In genomic region chr17:65194670-65195334, GRCh38 we compare ENCODE assay signal across 24 cellular contexts. TPM values are rescaled to one million over a fixed set of nuclear protein-coding genes. Genes with fewer than 3 reads are reported as not detected.
DNase-seq lines count a peak whose midpoint lies in the region; ATAC-seq, FAIRE-seq and TF ChIP-seq lines count a peak whose summit lies in the region.
"Had no signal": no experiment of that assay in that cellular context is flagged by ENCODE, and none has a peak within 500 bp of the region (broad histone marks: within the 10 kb centered on the region; RNA-seq: fewer than 3 reads in every experiment).

No MANE protein-coding gene starts in this region.

- H2BK5ac ChIP-seq in trophoblast cell (ENCODE audit: low read depth, low read length, poor library complexity): peak overlapping the region; percentile 45

- no peak for TF ChIP-seq POLR2A in testis (IDR thresholded peaks at IDR 0.05)

- FAIRE-seq in HTR-8/SVneo (lab: Jason Lieb, UNC): peak; percentile 40
- FAIRE-seq: D721Med had no signal

- DNase-seq in HTR-8/SVneo (ENCODE audit: insufficient read length, low spot score) (no peak), WERI-Rb-1 (no peak), fibroblast of pulmonary artery (ENCODE audit: low read depth) (peak; percentile 24), trophoblast cell (no peak), testis (no peak), dorsolateral prefrontal cortex (no peak)
- DNase-seq: activated CD4-positive, alpha-beta T cell treated with anti-CD3 and anti-CD28 coated beads for 48 hours; effector CD4-positive, alpha-beta T cell; erythroblast; heart left ventricle; HFFc6; Karpas-422; NCI-H1436 treated with DMSO at 0.1 percent for 48 hours; NCI-H510A treated with DMSO at 0.1 percent for 48 hours; occipital lobe; spleen; stimulated activated CD4-positive, alpha-beta T cell treated with anti-CD3 and anti-CD28 coated beads, Interleukin-4, amount 100 ng/mL, for 1 hour; stimulated activated naive CD4-positive, alpha-beta T cell treated with Interleukin-2 at 50 U/mL for 16 hours; T-helper 1 cell had no signal

- H3K36me3 ChIP-seq in WERI-Rb-1 (no peaks in the 10 kb centered on the region), trophoblast cell (ENCODE audit: control insufficient read depth in 1 of 2, insufficient read depth in 2 of 2, low read length in 2 of 2) (no peaks in the 10 kb centered on the region), testis (ENCODE audit: low read depth, missing control alignments) (no peaks in the 10 kb centered on the region)
- H3K36me3 ChIP-seq: heart left ventricle, spleen had no signal

- peak overlapping the region; percentile 20 for H4K8ac ChIP-seq in trophoblast cell (ENCODE audit: low read depth, low read length)

- H2BK12ac ChIP-seq in trophoblast cell (ENCODE audit: low read length): peak overlapping the region; percentile 93

- ATAC-seq in HG02852 (IDR thresholded peaks at IDR 0.05; ENCODE audit: unreplicated experiment): no peak
- ATAC-seq: activated naive CD4-positive, alpha-beta T cell treated with anti-CD3 and anti-CD28 coated beads, Interleukin-2, amount 50 U/mL, for 72 hours; Panc1 had no signal

- H3K18ac ChIP-seq in trophoblast cell (ENCODE audit: low read length): peak overlapping the region; percentile 18

- H2BK120ac ChIP-seq in trophoblast cell (ENCODE audit: insufficient read depth, low read length, poor library complexity): peak overlapping the region; percentile 50

- no peak overlapping the region for H3K4me3 ChIP-seq in WERI-Rb-1 (ENCODE audit: low read depth, low read length)
- no peak overlapping the region for H3K4me3 ChIP-seq in fibroblast of pulmonary artery (replicated peaks; ENCODE audit: low read depth, low read length)
- no peak overlapping the region for H3K4me3 ChIP-seq in trophoblast cell (ENCODE audit: low read depth, low read length)
- H3K4me3 ChIP-seq in testis: no peak overlapping the region
- H3K4me3 ChIP-seq in dorsolateral prefrontal cortex: no peak overlapping the region
- H3K4me3 ChIP-seq: heart left ventricle, spleen had no signal

- no CpG with 5 or more reads among the region's 9 CpGs for WGBS in trophoblast cell (ENCODE audit: extremely low coverage, insufficient coverage, insufficient read length)
- 89 to 90% methylated on average over 9 of the region's 9 CpGs for WGBS in testis, 2 donors

- H4K12ac ChIP-seq in trophoblast cell (ENCODE audit: low read depth, low read length): no peak overlapping the region

- no peak overlapping the region for H3K23ac ChIP-seq in trophoblast cell (ENCODE audit: low read length)

- no peak overlapping the region for H3K9ac ChIP-seq in trophoblast cell (ENCODE audit: low read length)

- peak overlapping the region; percentile 69 for H4K91ac ChIP-seq in trophoblast cell (ENCODE audit: low read depth, low read length)

- H3K4ac ChIP-seq in trophoblast cell (ENCODE audit: low read depth, low read length): no peak overlapping the region

- H3K9me3 ChIP-seq in WERI-Rb-1 (ENCODE audit: severe bottlenecking): no peaks in the 10 kb centered on the region
- H3K9me3 ChIP-seq in trophoblast cell (ENCODE audit: insufficient read depth, low read depth, low read length): no peaks in the 10 kb centered on the region
- H3K9me3 ChIP-seq in testis: no peaks in the 10 kb centered on the region
- H3K9me3 ChIP-seq: heart left ventricle, spleen had no signal

- no peaks in the 10 kb centered on the region for H3K79me2 ChIP-seq in trophoblast cell (ENCODE audit: control insufficient read depth, insufficient read depth, low read length, poor library complexity)

- H3K27me3 ChIP-seq in WERI-Rb-1 (ENCODE audit: insufficient read depth, low read depth, severe bottlenecking) (no peaks in the 10 kb centered on the region), trophoblast cell (ENCODE audit: insufficient read depth, low read length) (no peaks in the 10 kb centered on the region), testis (no peaks in the 10 kb centered on the region), dorsolateral prefrontal cortex (no peaks in the 10 kb centered on the region)
- H3K27me3 ChIP-seq: heart left ventricle, spleen had no signal

- H3K79me1 ChIP-seq in trophoblast cell (ENCODE audit: low read length): peaks cover 12% of the 10 kb centered on the region

- H3K14ac ChIP-seq in trophoblast cell (ENCODE audit: low read length): peak overlapping the region; percentile 57

- no peak overlapping the region for H3K27ac ChIP-seq in WERI-Rb-1
- no peak overlapping the region for H3K27ac ChIP-seq in trophoblast cell (ENCODE audit: low read depth, low read length)
- H3K27ac ChIP-seq in testis: no peak overlapping the region
- no peak overlapping the region for H3K27ac ChIP-seq in dorsolateral prefrontal cortex
- H3K27ac ChIP-seq: C4-2B, heart left ventricle, spleen had no signal

- intact Hi-C loops in testis (cut with DNase I; ENCODE audit: low total_unique reads) (no loop called here), dorsolateral prefrontal cortex (cut with DNase I) (loop anchor here in 1 of 2 donors (5.0 kb wide), 4 partner anchors 58 to 268 kb away; partner anchors contain the start of gene RGS9)

- peaks cover 11 to 15% of the 10 kb centered on the region in 2 experiments for H3K4me1 ChIP-seq in trophoblast cell (ENCODE audit: control insufficient read depth in 1 of 2, insufficient read depth in 2 of 2, low read length in 2 of 2)
- no peaks in the 10 kb centered on the region for H3K4me1 ChIP-seq in testis
- H3K4me1 ChIP-seq: heart left ventricle had no signal

- peak overlapping the region; percentile 62 for H2AK5ac ChIP-seq in trophoblast cell (ENCODE audit: low read length)

- H3K4me2 ChIP-seq in trophoblast cell (ENCODE audit: low read length): no peak overlapping the region

- 0 out of 2 replicates have a peak, but pooled peaks have one; percentile 3 for TF ChIP-seq CTCF in WERI-Rb-1 (IDR thresholded peaks at IDR 0.05; ENCODE audit: low read depth, low read length)
- TF ChIP-seq CTCF in fibroblast of pulmonary artery (IDR thresholded peaks at IDR 0.05; ENCODE audit: low read length, missing control alignments): no peak
- no peak for TF ChIP-seq CTCF in testis (IDR thresholded peaks at IDR 0.05)
- TF ChIP-seq CTCF in dorsolateral prefrontal cortex (IDR thresholded peaks at IDR 0.05 in 54 of 56, conservative IDR thresholded peaks at IDR 0.05 in 2 of 56; ENCODE audit: low read depth in 1 of 56, partially characterized antibody in 56 of 56): no peak

- no peak overlapping the region for H2AFZ ChIP-seq in trophoblast cell (ENCODE audit: insufficient read depth, low read length, poor library complexity)

RNA-seq across cellular contexts. Expression of gene RGS9, which starts 57.6 kb away (rescaled TPM):
- polyA plus RNA-seq in trophoblast cell (2013): 7.3 and 8.2 TPM in 2 replicates
- total RNA-seq in testis: 1 to 10 TPM; 5.7 to 7.9 TPM
- 4.6 TPM for polyA plus RNA-seq in testis (ENCODE audit: insufficient read depth, low read depth, low replicate concordance)
- 10 to 100 TPM in 66 of 120 experiments, 1 to 10 TPM in 54; 4.3 to 19.6 (median 10.5) TPM for total RNA-seq in dorsolateral prefrontal cortex
